8 cellular contexts compared by ENCODE assay signal in genomic region chr14:20469890-20470858, GRCh38. TPM values are rescaled to one million over a fixed set of nuclear protein-coding genes. Genes with fewer than 3 reads are reported as not detected.
DNase-seq lines count a peak whose midpoint lies in the region; ATAC-seq and TF ChIP-seq lines count a peak whose summit lies in the region.

No MANE protein-coding gene starts in this region.

- H3K4me1 ChIP-seq in Peyer's patch = peaks cover 0 to 12% (median 6%) of the 10 kb centered on the region in 4 donors
- peaks cover 13% of the 10 kb centered on the region for H3K4me1 ChIP-seq in neuron (ENCODE audit: insufficient read depth, low read length)
- peaks cover 0 to 19% (median 10%) of the 10 kb centered on the region in 4 donors for H3K4me1 ChIP-seq in tibial nerve

- H3K27ac ChIP-seq in Peyer's patch (peak overlapping the region; percentile 83 to 96 (median 92)), tibial nerve (peak overlapping the region; percentile 47 to 91 (median 86))

- DNase-seq in CD14-positive monocyte (ENCODE audit: low spot score) (peak; percentile 91), Peyer's patch (peak; percentile 61 to 71 (median 63)), foreskin fibroblast (peak; percentile 70 to 80), tibial nerve (ENCODE audit: low spot score in 2 of 2) (no peak)
- peak; percentile 40 for DNase-seq in activated T-helper 2 cell treated with anti-CD3 and anti-CD28 coated beads, Interferon-gamma antibody, Interleukin-2, Interleukin-4, amounts not matched to agents 10 μg/mL and 5 μg/mL and 100 μg/mL, durations not matched to agents 14 hours and 24 hours and 36 hours (ENCODE audit: low spot score)

- H3K9me3 ChIP-seq in Peyer's patch = no peaks in the 10 kb centered on the region
- no peaks in the 10 kb centered on the region for H3K9me3 ChIP-seq in neuron (ENCODE audit: low read length)
- no peaks in the 10 kb centered on the region for H3K9me3 ChIP-seq in tibial nerve

- peak in 1 of 2 donors; percentile 14 for TF ChIP-seq POLR2A in Peyer's patch (IDR thresholded peaks at IDR 0.05)
- TF ChIP-seq POLR2A in tibial nerve (IDR thresholded peaks at IDR 0.05) = no peak

- peaks cover 36% of the 10 kb centered on the region for H3K4me1 Mint-ChIP-seq in CD14-positive monocyte
- peaks cover 37% of the 10 kb centered on the region for H3K4me1 Mint-ChIP-seq in activated T-helper 2 cell treated with anti-CD3 and anti-CD28 coated beads, Interferon-gamma antibody, Interleukin-2, Interleukin-4, amounts not matched to agents 10 μg/mL and 5 μg/mL and 100 μg/mL, durations not matched to agents 14 hours and 24 hours and 36 hours (ENCODE audit: low read depth)

- 3 to 7% methylated on average over 14 of the region's 14 CpGs for WGBS in tibial nerve, 2 donors

- no peak for TF ChIP-seq EP300 in tibial nerve (IDR thresholded peaks at IDR 0.05)

- H3K4me3 ChIP-seq in Peyer's patch (peak overlapping the region; percentile 73 to 88 (median 82)), foreskin fibroblast (ENCODE audit: low read depth in 1 of 2, low read length in 2 of 2) (peak overlapping the region; percentile 83), neuron (ENCODE audit: low read length) (peak overlapping the region; percentile 60), tibial nerve (peak overlapping the region; percentile 51 to 85 (median 70))

- H3K27me3 ChIP-seq in Peyer's patch (no peaks in the 10 kb centered on the region), neuron (ENCODE audit: insufficient read depth, low read length) (peaks cover 4% of the 10 kb centered on the region), tibial nerve (no peaks in the 10 kb centered on the region)

- peak overlapping the region; percentile 57 for H2AFZ ChIP-seq in neuron (ENCODE audit: low read depth, low read length)

- H3K36me3 Mint-ChIP-seq in CD14-positive monocyte = peaks cover 40 to 43% of the 10 kb centered on the region in 2 donors
- H3K36me3 Mint-ChIP-seq in activated T-helper 2 cell treated with anti-CD3 and anti-CD28 coated beads, Interferon-gamma antibody, Interleukin-2, Interleukin-4, amounts not matched to agents 10 μg/mL and 5 μg/mL and 100 μg/mL, durations not matched to agents 14 hours and 24 hours and 36 hours (ENCODE audit: low read depth) = peaks cover 41% of the 10 kb centered on the region

- peak overlapping the region; percentile 97 to 100 (median 99) for H3K27ac Mint-ChIP-seq in CD14-positive monocyte
- H3K27ac Mint-ChIP-seq in activated T-helper 2 cell treated with anti-CD3 and anti-CD28 coated beads, Interferon-gamma antibody, Interleukin-2, Interleukin-4, amounts not matched to agents 10 μg/mL and 5 μg/mL and 100 μg/mL, durations not matched to agents 14 hours and 24 hours and 36 hours = peak overlapping the region; percentile 96

- H3K36me3 ChIP-seq in Peyer's patch = peaks cover 0 to 28% (median 0%) of the 10 kb centered on the region in 3 donors
- H3K36me3 ChIP-seq in neuron (ENCODE audit: insufficient read depth, low read length) = peaks cover 14% of the 10 kb centered on the region
- H3K36me3 ChIP-seq in tibial nerve = peaks cover 0 to 28% (median 10%) of the 10 kb centered on the region in 3 donors

- ATAC-seq in GM19397 (IDR thresholded peaks at IDR 0.05; ENCODE audit: unreplicated experiment) (peak; percentile 27), HG03520 (IDR thresholded peaks at IDR 0.05; ENCODE audit: unreplicated experiment) (peak; percentile 23)

- no peaks in the 10 kb centered on the region for H3K9me3 Mint-ChIP-seq in CD14-positive monocyte
- H3K9me3 Mint-ChIP-seq in activated T-helper 2 cell treated with anti-CD3 and anti-CD28 coated beads, Interferon-gamma antibody, Interleukin-2, Interleukin-4, amounts not matched to agents 10 μg/mL and 5 μg/mL and 100 μg/mL, durations not matched to agents 14 hours and 24 hours and 36 hours = no peaks in the 10 kb centered on the region

- H3K27me3 Mint-ChIP-seq in CD14-positive monocyte (ENCODE audit: low read depth in 3 of 3) = peaks cover 0 to 3% (median 0%) of the 10 kb centered on the region in 3 donors
- peaks cover 4% of the 10 kb centered on the region for H3K27me3 Mint-ChIP-seq in activated T-helper 2 cell treated with anti-CD3 and anti-CD28 coated beads, Interferon-gamma antibody, Interleukin-2, Interleukin-4, amounts not matched to agents 10 μg/mL and 5 μg/mL and 100 μg/mL, durations not matched to agents 14 hours and 24 hours and 36 hours (ENCODE audit: low read depth)

- intact Hi-C loops in CD14-positive monocyte (cut with micrococcal nuclease) = loop anchor here (10.0 kb wide), 3 partner anchors 55 to 635 kb away; partner anchors contain the start of genes ANG (in 1 of the 2), RNASE4 (in 1 of the 2), TEP1 (in 1 of the 2) and TMEM253 (in 1 of the 2)
- intact Hi-C loops in activated T-helper 2 cell treated with anti-CD3 and anti-CD28 coated beads, Interferon-gamma antibody, Interleukin-2, Interleukin-4, amounts not matched to agents 10 μg/mL and 5 μg/mL and 100 μg/mL, durations not matched to agents 14 hours and 24 hours and 36 hours (cut with micrococcal nuclease) = loop anchor here (1.0 to 2.0 kb wide), 4 partner anchors 9 to 139 kb away; partner anchors contain the start of genes APEX1, PARP2 and PIP4P1

- no peak for TF ChIP-seq CTCF in CD14-positive monocyte (IDR thresholded peaks at IDR 0.05)
- TF ChIP-seq CTCF in Peyer's patch (IDR thresholded peaks at IDR 0.05) = no peak
- TF ChIP-seq CTCF in foreskin fibroblast (IDR thresholded peaks at IDR 0.05; ENCODE audit: low read depth, low read length) = no peak
- no peak for TF ChIP-seq CTCF in tibial nerve (IDR thresholded peaks at IDR 0.05)

- H3K4me3 Mint-ChIP-seq in CD14-positive monocyte = peak overlapping the region; percentile 98 to 100
- H3K4me3 Mint-ChIP-seq in activated T-helper 2 cell treated with anti-CD3 and anti-CD28 coated beads, Interferon-gamma antibody, Interleukin-2, Interleukin-4, amounts not matched to agents 10 μg/mL and 5 μg/mL and 100 μg/mL, durations not matched to agents 14 hours and 24 hours and 36 hours (ENCODE audit: low read depth) = peak overlapping the region; percentile 94

RNA-seq across cellular contexts. Expression of gene PNP, which starts 1.0 kb away (rescaled TPM):
- 10 to 100 TPM; 63.2 to 67.5 TPM for polyA plus RNA-seq in CD14-positive monocyte
- total RNA-seq in Peyer's patch (10 to 100 TPM; 51.4 to 70.1 (median 53.7) TPM), tibial nerve (10 to 100 TPM; 17.0 to 37.5 (median 27.6) TPM)
- 133 and 137 TPM in 2 replicates for total RNA-seq in activated T-helper 2 cell treated with anti-CD3 and anti-CD28 coated beads, Interferon-gamma antibody, Interleukin-2, Interleukin-4, amounts not matched to agents 10 μg/mL and 5 μg/mL and 100 μg/mL, durations not matched to agents 14 hours and 24 hours and 36 hours

RNA-seq across cellular contexts. Expression of gene PIP4P1, which starts 8.9 kb away (rescaled TPM):
- polyA plus RNA-seq in CD14-positive monocyte = 10 to 100 TPM; 19.4 to 21.2 TPM
- total RNA-seq in Peyer's patch = 10 to 100 TPM; 22.3 to 60.9 (median 31.1) TPM
- 28.2 and 33.7 TPM in 2 replicates for total RNA-seq in activated T-helper 2 cell treated with anti-CD3 and anti-CD28 coated beads, Interferon-gamma antibody, Interleukin-2, Interleukin-4, amounts not matched to agents 10 μg/mL and 5 μg/mL and 100 μg/mL, durations not matched to agents 14 hours and 24 hours and 36 hours
- total RNA-seq in tibial nerve = 10 to 100 TPM; 11.8 to 29.7 (median 23.9) TPM

RNA-seq across cellular contexts. Expression of gene APEX1, which starts 15.1 kb away (rescaled TPM):
- 10 to 100 TPM; 69.7 to 85.4 TPM for polyA plus RNA-seq in CD14-positive monocyte
- total RNA-seq in Peyer's patch (100 to 1,000 TPM in 1 of 4 donors, 10 to 100 TPM in 3; 79.8 to 142 (median 92.0) TPM), tibial nerve (100 to 1,000 TPM; 125 to 134 (median 131) TPM)
- total RNA-seq in activated T-helper 2 cell treated with anti-CD3 and anti-CD28 coated beads, Interferon-gamma antibody, Interleukin-2, Interleukin-4, amounts not matched to agents 10 μg/mL and 5 μg/mL and 100 μg/mL, durations not matched to agents 14 hours and 24 hours and 36 hours = 217 and 228 TPM in 2 replicates

RNA-seq across cellular contexts. Expression of gene OSGEP, which starts 15.6 kb away (rescaled TPM):
- polyA plus RNA-seq in CD14-positive monocyte = 10 to 100 TPM; 34.7 to 40.0 TPM
- 100 to 1,000 TPM in 3 of 4 donors, 10 to 100 TPM in 1; 58.3 to 112 (median 102) TPM for total RNA-seq in Peyer's patch
- total RNA-seq in activated T-helper 2 cell treated with anti-CD3 and anti-CD28 coated beads, Interferon-gamma antibody, Interleukin-2, Interleukin-4, amounts not matched to agents 10 μg/mL and 5 μg/mL and 100 μg/mL, durations not matched to agents 14 hours and 24 hours and 36 hours = 66.0 and 66.5 TPM in 2 replicates
- total RNA-seq in tibial nerve = 100 to 1,000 TPM in 1 of 4 donors, 10 to 100 TPM in 3; 58.4 to 115 (median 70.6) TPM

RNA-seq across cellular contexts. Expression of gene KLHL33, which starts 34.2 kb away (rescaled TPM):
- polyA plus RNA-seq in CD14-positive monocyte = not detected
- total RNA-seq in Peyer's patch (under 1 TPM in 1 of 4 donors, not detected in 3; 0.13 TPM), tibial nerve (1 to 10 TPM; 1.2 to 4.5 (median 1.8) TPM)
- total RNA-seq in activated T-helper 2 cell treated with anti-CD3 and anti-CD28 coated beads, Interferon-gamma antibody, Interleukin-2, Interleukin-4, amounts not matched to agents 10 μg/mL and 5 μg/mL and 100 μg/mL, durations not matched to agents 14 hours and 24 hours and 36 hours = 0.07 TPM in 1 of 2 replicates, not detected in the other

Comparison
In these comparisons a context has a peak if more than half of its experiments do, and no peak if none do; other contexts are left out.
1. DNase-seq: peak in CD14-positive monocyte (single experiment), Peyer's patch (3 of 3), activated T-helper 2 cell treated with anti-CD3 and anti-CD28 coated beads, Interferon-gamma antibody, Interleukin-2, Interleukin-4, amounts not matched to agents 10 μg/mL and 5 μg/mL and 100 μg/mL, durations not matched to agents 14 hours and 24 hours and 36 hours (single experiment) and foreskin fibroblast (2 of 2); none in tibial nerve (0 of 2).
2. Peak in every context shown above with its lines, with median percentiles within 50 percentile points of each other: H3K4me3 ChIP-seq.